13 cellular contexts compared by ENCODE assay signal in genomic region chr1:110647254-110647891, GRCh38. TPM values are rescaled to one million over a fixed set of nuclear protein-coding genes. Genes with fewer than 3 reads are reported as not detected.
DNase-seq lines count a peak whose midpoint lies in the region; ATAC-seq, FAIRE-seq and TF ChIP-seq lines count a peak whose summit lies in the region.
"Had no signal": no experiment of that assay in that cellular context is flagged by ENCODE, and none has a peak within 500 bp of the region (broad histone marks: within the 10 kb centered on the region; RNA-seq: fewer than 3 reads in every experiment).

No MANE protein-coding gene starts in this region.

- H3K36me3 ChIP-seq in BLaER1 treated with 17β-estradiol and CSF1 and Interleukin-3, amounts not matched to agents 10 nM and 100 nM = no peaks in the 10 kb centered on the region
- H3K36me3 ChIP-seq: esophagus squamous epithelium, MG63 had no signal

- peak overlapping the region; percentile 5 to 87 (median 27); a peak in 18 of 22 replicates for H3K4me2 ChIP-seq in BLaER1 treated with 17β-estradiol and CSF1 and Interleukin-3, amounts not matched to agents 10 nM and 100 nM

- TF ChIP-seq CTCF in HFF-Myc (IDR thresholded peaks at IDR 0.05; ENCODE audit: low read depth, low read length, missing control alignments) = no peak

- H4K20me1 ChIP-seq in BLaER1 treated with 17β-estradiol and CSF1 and Interleukin-3, amounts not matched to agents 10 nM and 100 nM = no peaks in the 10 kb centered on the region

- no peak overlapping the region; a peak in 1 of 22 replicates for H3K9ac ChIP-seq in BLaER1 treated with 17β-estradiol and CSF1 and Interleukin-3, amounts not matched to agents 10 nM and 100 nM

- H3K4me1 Mint-ChIP-seq in activated T-helper 17 cell treated with anti-CD3 and anti-CD28 coated beads, Interleukin-2, amount 50 U/mL, for 72 hours = peaks cover 24% of the 10 kb centered on the region
- H3K4me1 Mint-ChIP-seq: WTC11 had no signal

- H3K36me3 Mint-ChIP-seq in activated T-helper 17 cell treated with anti-CD3 and anti-CD28 coated beads, Interleukin-2, amount 50 U/mL, for 72 hours (ENCODE audit: low read depth) = no peaks in the 10 kb centered on the region
- H3K36me3 Mint-ChIP-seq: stimulated activated naive B cell treated with anti-CD40 and anti-IgM and Interleukin-4, amounts not matched to agents 10 μg/mL and 1 μg/mL and 100 μg/mL, for 72 hours; WTC11 had no signal

- no peaks in the 10 kb centered on the region for H3K27me3 Mint-ChIP-seq in activated T-helper 17 cell treated with anti-CD3 and anti-CD28 coated beads, Interleukin-2, amount 50 U/mL, for 72 hours
- H3K27me3 Mint-ChIP-seq: stimulated activated naive B cell treated with anti-CD40 and anti-IgM and Interleukin-4, amounts not matched to agents 10 μg/mL and 1 μg/mL and 100 μg/mL, for 72 hours had no signal

- no peaks in the 10 kb centered on the region for H3K27me3 ChIP-seq in BLaER1 treated with 17β-estradiol and CSF1 and Interleukin-3, amounts not matched to agents 10 nM and 100 nM

- peak; percentile 36 for FAIRE-seq in islet of Langerhans (lab: Jason Lieb, UNC)
- no peak for FAIRE-seq in HTR-8/SVneo (lab: Jason Lieb, UNC)

- H3K4me1 ChIP-seq in BLaER1 treated with 17β-estradiol and CSF1 and Interleukin-3, amounts not matched to agents 10 nM and 100 nM = peaks cover 11 to 64% (median 22%) of the 10 kb centered on the region in 10 experiments; a peak in 18 of 20 replicates

- no peak overlapping the region for H3K27ac Mint-ChIP-seq in activated T-helper 17 cell treated with anti-CD3 and anti-CD28 coated beads, Interleukin-2, amount 50 U/mL, for 72 hours
- H3K27ac Mint-ChIP-seq: stimulated activated naive B cell treated with anti-CD40 and anti-IgM and Interleukin-4, amounts not matched to agents 10 μg/mL and 1 μg/mL and 100 μg/mL, for 72 hours; WTC11 had no signal

- DNase-seq in HFF-Myc (ENCODE audit: extremely low read depth, low read depth) (peak; percentile 9), midbrain (lab: John Stamatoyannopoulos, UW) (no peak), HTR-8/SVneo (ENCODE audit: insufficient read length, low spot score) (no peak)
- DNase-seq in activated T-cell treated with anti-CD3 and anti-CD28 coated beads, Interleukin-2, amount 50 U/mL, for 1 hour = no peak
- DNase-seq: amniotic stem cell; esophagus squamous epithelium; MG63; stimulated activated naive B cell treated with anti-CD40 and anti-IgM and Interleukin-4, amounts not matched to agents 10 μg/mL and 1 μg/mL and 100 μg/mL, for 72 hours had no signal

- peaks cover 0 to 5% (median 0%) of the 10 kb centered on the region in 11 experiments; a peak in 1 of 22 replicates for H3K9me3 ChIP-seq in BLaER1 treated with 17β-estradiol and CSF1 and Interleukin-3, amounts not matched to agents 10 nM and 100 nM (replicated peaks in 1 of 11)
- H3K9me3 ChIP-seq: esophagus squamous epithelium had no signal

- no peaks in the 10 kb centered on the region for H3K9me3 Mint-ChIP-seq in activated T-helper 17 cell treated with anti-CD3 and anti-CD28 coated beads, Interleukin-2, amount 50 U/mL, for 72 hours
- H3K9me3 Mint-ChIP-seq: stimulated activated naive B cell treated with anti-CD40 and anti-IgM and Interleukin-4, amounts not matched to agents 10 μg/mL and 1 μg/mL and 100 μg/mL, for 72 hours; WTC11 had no signal

- peak overlapping the region in 4 of 11 experiments; percentile 18 to 86 (median 71); a peak in 8 of 22 replicates for H3K27ac ChIP-seq in BLaER1 treated with 17β-estradiol and CSF1 and Interleukin-3, amounts not matched to agents 10 nM and 100 nM

- no peak overlapping the region for H3K4me3 Mint-ChIP-seq in activated T-helper 17 cell treated with anti-CD3 and anti-CD28 coated beads, Interleukin-2, amount 50 U/mL, for 72 hours
- H3K4me3 Mint-ChIP-seq: stimulated activated naive B cell treated with anti-CD40 and anti-IgM and Interleukin-4, amounts not matched to agents 10 μg/mL and 1 μg/mL and 100 μg/mL, for 72 hours; WTC11 had no signal

- no peak overlapping the region for H3K4me3 ChIP-seq in BLaER1 treated with 17β-estradiol and CSF1 and Interleukin-3, amounts not matched to agents 10 nM and 100 nM
- no peak overlapping the region for H3K4me3 ChIP-seq in HFF-Myc (replicated peaks; ENCODE audit: low read depth, low read length)
- H3K4me3 ChIP-seq: esophagus squamous epithelium, MG63 had no signal

- ATAC-seq in activated T-helper 17 cell treated with anti-CD3 and anti-CD28 coated beads, Interleukin-2, amount 50 U/mL, for 72 hours (replicated peaks) = peak; percentile 78
- ATAC-seq in GM19452 (IDR thresholded peaks at IDR 0.05; ENCODE audit: unreplicated experiment) = no peak
- ATAC-seq: WTC11 had no signal

RNA-seq across cellular contexts. Expression of gene KCNA3, which starts 27.4 kb away (rescaled TPM):
- 10 to 100 TPM; 22.7 to 61.7 TPM for total RNA-seq in activated T-helper 17 cell treated with anti-CD3 and anti-CD28 coated beads, Interleukin-2, amount 50 U/mL, for 72 hours

RNA-seq across cellular contexts. Expression of gene KCNA2, which starts 41.2 kb away (rescaled TPM):
- 1 to 10 TPM; 1.6 to 4.7 TPM for total RNA-seq in activated T-helper 17 cell treated with anti-CD3 and anti-CD28 coated beads, Interleukin-2, amount 50 U/mL, for 72 hours
